14 cellular contexts compared by ENCODE assay signal in genomic region chr12:26651036-26651435, GRCh38.
DNase-seq lines count a peak whose midpoint lies in the region; ATAC-seq and TF ChIP-seq lines count a peak whose summit lies in the region.
"Had no signal": no experiment of that assay in that cellular context is flagged by ENCODE, and none has a peak within 500 bp of the region (broad histone marks: within the 10 kb centered on the region; RNA-seq: fewer than 3 reads in every experiment).

No MANE protein-coding gene starts in this region.

- no peaks in the 10 kb centered on the region for H3K4me1 Mint-ChIP-seq in activated CD8-positive, alpha-beta memory T cell treated with anti-CD3 and anti-CD28 coated beads, Interleukin-2, amount 10 ng/mL, durations not matched to agents 7 days and 5 days
- peaks cover 37% of the 10 kb centered on the region for H3K4me1 Mint-ChIP-seq in Caco-2 (ENCODE audit: low read depth, unreplicated experiment)
- H3K4me1 Mint-ChIP-seq: CD14-positive monocyte had no signal

- H3K27ac ChIP-seq in Panc1 (ENCODE audit: low read length), result no peak overlapping the region; the same call in 1 of the 2 replicates
- H3K27ac ChIP-seq in esophagus muscularis mucosa (replicated peaks in 1 of 4), result peak overlapping the region in 3 of 4 donors; percentile 5 to 52 (median 28)
- H3K27ac ChIP-seq in dorsolateral prefrontal cortex, result peak overlapping the region in 4 of 59 donors; percentile 5 to 53 (median 37)
- H3K27ac ChIP-seq: 22Rv1, BLaER1 had no signal

- H3K4me3 Mint-ChIP-seq in activated CD8-positive, alpha-beta memory T cell treated with anti-CD3 and anti-CD28 coated beads, Interleukin-2, amount 10 ng/mL, durations not matched to agents 7 days and 5 days, result no peak overlapping the region
- no peak overlapping the region for H3K4me3 Mint-ChIP-seq in Caco-2 (ENCODE audit: unreplicated experiment)
- H3K4me3 Mint-ChIP-seq: CD14-positive monocyte; CD4-positive, alpha-beta memory T cell had no signal

- H3K9me3 ChIP-seq in Caco-2 (peaks cover 11% of the 10 kb centered on the region), Panc1 (ENCODE audit: control insufficient read depth, insufficient read depth, low read depth, low read length) (peaks cover 6% of the 10 kb centered on the region; the same call in 1 of the 2 replicates), esophagus muscularis mucosa (no peaks in the 10 kb centered on the region)
- H3K9me3 ChIP-seq: BLaER1, HAP-1 had no signal

- BruUV-seq in Caco-2 (replicated peaks; lab: Mats Ljungman, UMichigan) (TSS peak; percentile 5), Panc1 (replicated peaks; lab: Mats Ljungman, UMichigan) (TSS peak; percentile 16)

- H3K27me3 ChIP-seq in Caco-2 (replicated peaks; ENCODE audit: control insufficient read depth, insufficient read depth, low read length) (no peaks in the 10 kb centered on the region), Panc1 (ENCODE audit: control insufficient read depth, insufficient read depth, low read length) (no peaks in the 10 kb centered on the region), esophagus muscularis mucosa (no peaks in the 10 kb centered on the region), dorsolateral prefrontal cortex (no peaks in the 10 kb centered on the region)
- H3K27me3 ChIP-seq: BLaER1 had no signal

- H3K4me3 ChIP-seq in Caco-2 (ENCODE audit: low read depth, low read length) (no peak overlapping the region), Panc1 (ENCODE audit: low read depth in 2 of 2, low read length in 2 of 2) (no peak overlapping the region), esophagus muscularis mucosa (no peak overlapping the region), dorsolateral prefrontal cortex (no peak overlapping the region)
- H3K4me3 ChIP-seq: BLaER1, GM12878, HAP-1 had no signal

- H3K4me1 ChIP-seq in Caco-2, result peaks cover 23% of the 10 kb centered on the region
- H3K4me1 ChIP-seq in Panc1 (ENCODE audit: control insufficient read depth, insufficient read depth, low read length), result no peaks in the 10 kb centered on the region
- peaks cover 0 to 39% (median 23%) of the 10 kb centered on the region in 4 donors for H3K4me1 ChIP-seq in esophagus muscularis mucosa
- H3K4me1 ChIP-seq: BLaER1, HAP-1 had no signal

- no peak for DNase-seq in activated CD8-positive, alpha-beta memory T cell treated with anti-CD3 and anti-CD28 coated beads, Interleukin-2, amount 10 ng/mL, durations not matched to agents 7 days and 5 days
- DNase-seq in activated CD8-positive, alpha-beta memory T cell treated with anti-CD3 and anti-CD28 coated beads for 24 hours, result no peak
- no peak for DNase-seq in Caco-2
- no peak for DNase-seq in Panc1 (ENCODE audit: low read depth, low spot score)
- DNase-seq in esophagus muscularis mucosa (ENCODE audit: extremely low spot score), result no peak
- no peak for DNase-seq in dorsolateral prefrontal cortex
- DNase-seq in SW480 (ENCODE audit: low spot score), result no peak
- no peak for DNase-seq in DMS79 (lab: John Stamatoyannopoulos, UW)

- no peak for ATAC-seq in activated CD8-positive, alpha-beta memory T cell treated with anti-CD3 and anti-CD28 coated beads, Interleukin-2, amount 10 ng/mL, durations not matched to agents 7 days and 5 days
- ATAC-seq in Panc1, result no peak

- in situ Hi-C loops in Panc1 (cut with HindIII; ENCODE audit: low pct_unique_long_range_greater_than_20kb, low sequenced_read_pairs), result no loop called here

- POLR2A ChIA-PET in Caco-2 (lab: Charles Lee) (no interaction called here), Panc1 (lab: Charles Lee) (no interaction called here)

- H3K36me3 Mint-ChIP-seq in activated CD8-positive, alpha-beta memory T cell treated with anti-CD3 and anti-CD28 coated beads, Interleukin-2, amount 10 ng/mL, durations not matched to agents 7 days and 5 days, result peaks cover 18% of the 10 kb centered on the region
- peaks cover 11% of the 10 kb centered on the region for H3K36me3 Mint-ChIP-seq in Caco-2 (ENCODE audit: insufficient read depth, unreplicated experiment)

- no peak for TF ChIP-seq EP300 in esophagus muscularis mucosa (IDR thresholded peaks at IDR 0.05)

- no peak for TF ChIP-seq POLR2A in esophagus muscularis mucosa (IDR thresholded peaks at IDR 0.05; ENCODE audit: low read depth)

- H3K36me3 ChIP-seq in Caco-2 (ENCODE audit: control insufficient read depth, insufficient read depth, low read length) (peaks cover 1% of the 10 kb centered on the region; the same call in 1 of the 2 replicates), Panc1 (ENCODE audit: control insufficient read depth, insufficient read depth, low read length) (no peaks in the 10 kb centered on the region; the same call in 1 of the 2 replicates), esophagus muscularis mucosa (peaks cover 0 to 24% (median 14%) of the 10 kb centered on the region in 4 donors)
- H3K36me3 ChIP-seq: HAP-1 had no signal

- intact Hi-C loops in Caco-2 (cut with micrococcal nuclease; ENCODE audit: unreplicated experiment) (loop anchor here (1.0 to 5.0 kb wide), 9 partner anchors 18 to 554 kb away; no protein-coding TSS in a partner anchor), Panc1 (cut with micrococcal nuclease; ENCODE audit: unreplicated experiment) (loop anchor here (2.0 kb wide), 1 partner anchor 526 kb away; the partner anchor contains the start of gene BHLHE41), esophagus muscularis mucosa (cut with DNase I) (loop anchor here (5.0 to 10.0 kb wide), 2 partner anchors 216 to 554 kb away; no protein-coding TSS in a partner anchor), dorsolateral prefrontal cortex (cut with DNase I) (loop anchor here (1.0 to 10.0 kb wide), 7 partner anchors 21 to 1216 kb away; no protein-coding TSS in a partner anchor)

- CTCF ChIA-PET in activated CD8-positive, alpha-beta memory T cell treated with anti-CD3 and anti-CD28 coated beads, Interleukin-2, amount 10 ng/mL, durations not matched to agents 7 days and 5 days (lab: Charles Lee), result interaction anchor here (1.1 to 3.8 kb wide), 7 partner anchors 15 to 554 kb away, joined by 3 to 13 read pairs (median 7); no protein-coding TSS in a partner anchor
- CTCF ChIA-PET in Caco-2 (lab: Charles Lee) (interaction anchor here (0.6 to 2.0 kb wide), 2 partner anchors 51 to 228 kb away, joined by 3 to 9 read pairs; no protein-coding TSS in a partner anchor), Panc1 (lab: Charles Lee) (no interaction called here)

- no peak for TF ChIP-seq CTCF in Caco-2 (IDR thresholded peaks at IDR 0.05; ENCODE audit: insufficient read depth in 1 of 2, low read depth in 1 of 2, low read length in 1 of 2, severe bottlenecking in 1 of 2, unreplicated experiment in 1 of 2)
- TF ChIP-seq CTCF in Panc1 (IDR thresholded peaks at IDR 0.05), result no peak
- TF ChIP-seq CTCF in esophagus muscularis mucosa (IDR thresholded peaks at IDR 0.05), result no peak
- TF ChIP-seq CTCF in dorsolateral prefrontal cortex (IDR thresholded peaks at IDR 0.05 in 54 of 56, conservative IDR thresholded peaks at IDR 0.05 in 2 of 56; ENCODE audit: low read depth in 1 of 56, partially characterized antibody in 56 of 56), result no peak

- H3K9me3 Mint-ChIP-seq in activated CD8-positive, alpha-beta memory T cell treated with anti-CD3 and anti-CD28 coated beads, Interleukin-2, amount 10 ng/mL, durations not matched to agents 7 days and 5 days (ENCODE audit: low read depth), result no peaks in the 10 kb centered on the region
- peaks cover 16% of the 10 kb centered on the region for H3K9me3 Mint-ChIP-seq in Caco-2 (ENCODE audit: unreplicated experiment)

- H3K27ac Mint-ChIP-seq in activated CD8-positive, alpha-beta memory T cell treated with anti-CD3 and anti-CD28 coated beads, Interleukin-2, amount 10 ng/mL, durations not matched to agents 7 days and 5 days, result peak overlapping the region; percentile 29
- H3K27ac Mint-ChIP-seq in Caco-2 (ENCODE audit: unreplicated experiment), result no peak overlapping the region
- H3K27ac Mint-ChIP-seq: CD14-positive monocyte; CD4-positive, alpha-beta memory T cell had no signal

- no peaks in the 10 kb centered on the region for H3K27me3 Mint-ChIP-seq in activated CD8-positive, alpha-beta memory T cell treated with anti-CD3 and anti-CD28 coated beads, Interleukin-2, amount 10 ng/mL, durations not matched to agents 7 days and 5 days
- H3K27me3 Mint-ChIP-seq in Caco-2 (ENCODE audit: insufficient read depth, unreplicated experiment), result no peaks in the 10 kb centered on the region
- H3K27me3 Mint-ChIP-seq: CD4-positive, alpha-beta memory T cell had no signal
